1 cellular context compared by ENCODE assay signal in genomic region chr12:58920102-58920955, GRCh38.
TF ChIP-seq lines count a peak whose summit lies in the region.

Gene LRIG3 (minus strand): TSS chr12:58920504. CDS start chr12:58920235, 269 bp downstream.

TF ChIP-seq in HEK293, 187 proteins besides CTCF, POLR2A, EP300 and RAD21 (continued from another document and continues in another):
- no peak for TF ChIP-seq ZNF518A (tag by site-specific recombination; conservative IDR thresholded peaks at IDR 0.05; ENCODE audit: low read depth)
- no peak for TF ChIP-seq ZNF768 (tag by site-specific recombination; IDR thresholded peaks at IDR 0.05)
- no peak for TF ChIP-seq AEBP2 (tag by site-specific recombination; IDR thresholded peaks at IDR 0.05; ENCODE audit: borderline replicate concordance)
- no peak for TF ChIP-seq ZNF112 (tag by site-specific recombination; IDR thresholded peaks at IDR 0.05)
- no peak for TF ChIP-seq ZNF521 (tag by site-specific recombination; IDR thresholded peaks at IDR 0.05)
- TF ChIP-seq PRDM1 (tag by site-specific recombination; IDR thresholded peaks at IDR 0.05): peak; percentile 57; the same call in 1 of the 2 replicates
- TF ChIP-seq ZNF335 (tag by site-specific recombination; conservative IDR thresholded peaks at IDR 0.05): peak; percentile 68
- TF ChIP-seq ZSCAN16 (tag by site-specific recombination; IDR thresholded peaks at IDR 0.05): no peak
- peak; percentile 72 for TF ChIP-seq ZNF629 (tag by site-specific recombination; IDR thresholded peaks at IDR 0.05)
- no peak for TF ChIP-seq BCL11A (tag by site-specific recombination; IDR thresholded peaks at IDR 0.05; ENCODE audit: low read depth)
- TF ChIP-seq ZNF530 (tag by site-specific recombination; IDR thresholded peaks at IDR 0.05; ENCODE audit: low read depth): no peak
- no peak for TF ChIP-seq ZNF544 (tag by site-specific recombination; IDR thresholded peaks at IDR 0.05)
- no peak for TF ChIP-seq ZBTB20 (tag by site-specific recombination; IDR thresholded peaks at IDR 0.05)
- no peak for TF ChIP-seq SCRT1 (tag by site-specific recombination; IDR thresholded peaks at IDR 0.05; ENCODE audit: borderline replicate concordance)
- TF ChIP-seq ZXDB (tag by site-specific recombination; IDR thresholded peaks at IDR 0.05): peak; percentile 94
- no peak for TF ChIP-seq ZNF302 (tag by site-specific recombination; IDR thresholded peaks at IDR 0.05; ENCODE audit: low read depth)
- no peak for TF ChIP-seq ZNF138 (tag by site-specific recombination; IDR thresholded peaks at IDR 0.05; ENCODE audit: borderline replicate concordance)
- no peak for TF ChIP-seq OVOL3 (tag by site-specific recombination; IDR thresholded peaks at IDR 0.05)
- TF ChIP-seq ZNF280D (tag by site-specific recombination; IDR thresholded peaks at IDR 0.05): no peak
- TF ChIP-seq ZNF610 (tag by site-specific recombination; IDR thresholded peaks at IDR 0.05; ENCODE audit: borderline replicate concordance): 0 out of 2 replicates have a peak, but pooled peaks have one; percentile 16
- no peak for TF ChIP-seq ZNF354C (tag by site-specific recombination; IDR thresholded peaks at IDR 0.05; ENCODE audit: borderline replicate concordance, low read depth)
- no peak for TF ChIP-seq ZNF560 (tag by site-specific recombination; IDR thresholded peaks at IDR 0.05; ENCODE audit: borderline replicate concordance)
- no peak for TF ChIP-seq ZNF654 (tag by site-specific recombination; IDR thresholded peaks at IDR 0.05; ENCODE audit: low read depth)
- TF ChIP-seq INSM2 (tag by site-specific recombination; IDR thresholded peaks at IDR 0.05): peak; percentile 36; the same call in 1 of the 2 replicates
- no peak for TF ChIP-seq ZNF157 (tag by site-specific recombination; IDR thresholded peaks at IDR 0.05)
- no peak for TF ChIP-seq ZNF19 (tag by site-specific recombination; IDR thresholded peaks at IDR 0.05; ENCODE audit: low read depth)
- no peak for TF ChIP-seq ATF2 (tag by site-specific recombination; IDR thresholded peaks at IDR 0.05; ENCODE audit: low read depth)
- TF ChIP-seq ZIC2 (tag by site-specific recombination; IDR thresholded peaks at IDR 0.05): no peak; the same call in 1 of the 2 replicates
- peak; percentile 89 for TF ChIP-seq ZNF561 (tag by site-specific recombination; IDR thresholded peaks at IDR 0.05; ENCODE audit: borderline replicate concordance)
- TF ChIP-seq ZNF600 (tag by site-specific recombination; IDR thresholded peaks at IDR 0.05): peak; percentile 48; the same call in 1 of the 2 replicates
- no peak for TF ChIP-seq ZSCAN18 (tag by site-specific recombination; IDR thresholded peaks at IDR 0.05)
- TF ChIP-seq ZNF274 (IDR thresholded peaks at IDR 0.05; ENCODE audit: low read length): no peak
- no peak for TF ChIP-seq ZNF274 (tag by site-specific recombination; IDR thresholded peaks at IDR 0.05; ENCODE audit: borderline replicate concordance)
- no peak for TF ChIP-seq ZNF202 (tag by site-specific recombination; IDR thresholded peaks at IDR 0.05; ENCODE audit: borderline replicate concordance)
- TF ChIP-seq ZBTB21 (tag by site-specific recombination; IDR thresholded peaks at IDR 0.05): no peak
- no peak for TF ChIP-seq ZNF571 (tag by site-specific recombination; IDR thresholded peaks at IDR 0.05)
- TF ChIP-seq SALL2 (tag by site-specific recombination; IDR thresholded peaks at IDR 0.05; ENCODE audit: borderline replicate concordance): no peak
- 0 out of 2 replicates have a peak, but pooled peaks have one; percentile 62 for TF ChIP-seq IKZF3 (tag by site-specific recombination; IDR thresholded peaks at IDR 0.05)
- TF ChIP-seq ZNF76 (tag by site-specific recombination; IDR thresholded peaks at IDR 0.05; ENCODE audit: borderline replicate concordance, low read depth): peak; percentile 58; the same call in 1 of the 2 replicates
- peak; percentile 7; the same call in 1 of the 2 replicates for TF ChIP-seq MEIS1 (CRISPR knock-in tag; IDR thresholded peaks at IDR 0.05; ENCODE audit: borderline replicate concordance)
- TF ChIP-seq HOXA7 (CRISPR knock-in tag; IDR thresholded peaks at IDR 0.05; ENCODE audit: borderline replicate concordance): no peak
- TF ChIP-seq ZNF292 (tag by site-specific recombination; IDR thresholded peaks at IDR 0.05; ENCODE audit: borderline replicate concordance, low read depth): no peak
- TF ChIP-seq TCF7L2 (IDR thresholded peaks at IDR 0.05; ENCODE audit: borderline replicate concordance, low read depth, low read length): 0 out of 2 replicates have a peak, but pooled peaks have one; percentile 36
- TF ChIP-seq KLF8 (tag by site-specific recombination; IDR thresholded peaks at IDR 0.05): peak; percentile 71; the same call in 1 of the 2 replicates
- no peak for TF ChIP-seq ZNF398 (tag by site-specific recombination; IDR thresholded peaks at IDR 0.05)
- TF ChIP-seq KLF9 (tag by site-specific recombination; IDR thresholded peaks at IDR 0.05; ENCODE audit: low read depth): no peak
- no peak for TF ChIP-seq ZNF174 (tag by site-specific recombination; IDR thresholded peaks at IDR 0.05)
- no peak for TF ChIP-seq ZNF645 (tag by site-specific recombination; IDR thresholded peaks at IDR 0.05)
